11 cellular contexts compared by ENCODE assay signal in the genomic region with DNA sequence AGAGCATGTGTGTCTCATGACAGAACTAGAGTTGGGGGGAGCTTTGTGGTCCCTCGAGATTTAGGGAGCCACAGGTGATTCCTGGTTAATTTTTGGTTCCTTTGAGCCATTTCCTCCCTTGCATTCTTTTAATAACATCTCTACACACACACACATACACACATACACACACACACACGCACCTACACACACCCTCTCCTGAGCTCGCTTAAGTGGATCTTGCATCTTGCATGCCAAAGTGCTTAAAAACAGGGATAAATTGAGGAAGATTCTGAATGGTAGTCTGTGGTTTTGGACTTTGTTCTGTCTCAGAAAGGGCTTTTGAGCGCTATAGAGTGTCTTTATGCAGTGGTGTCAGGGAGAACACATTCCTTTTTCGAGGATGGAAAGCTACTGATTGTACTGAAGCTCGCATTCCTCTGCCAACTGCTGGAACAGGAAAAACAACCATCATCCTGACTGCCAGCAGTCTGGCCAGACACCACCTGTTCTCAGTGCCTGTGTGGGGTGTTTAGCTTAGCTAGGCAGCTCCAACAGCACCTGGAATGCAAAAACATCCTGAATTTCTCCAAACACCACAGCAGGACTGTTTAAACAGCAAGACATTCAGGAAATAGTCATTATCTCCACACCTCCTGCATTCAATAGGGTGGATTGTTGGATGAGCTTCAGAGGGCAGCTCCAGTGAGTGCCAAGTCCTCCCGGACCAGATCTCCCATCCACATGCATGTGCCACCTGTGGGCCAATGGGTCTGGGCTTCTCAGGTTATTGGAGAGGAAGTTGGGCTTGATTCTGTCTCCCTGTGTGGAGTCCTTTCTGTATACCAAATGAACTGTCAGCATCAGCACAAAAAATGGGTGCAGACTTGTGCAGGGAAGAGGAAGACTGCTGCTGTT. TPM values are rescaled to one million over a fixed set of nuclear protein-coding genes. Genes with fewer than 3 reads are reported as not detected.
DNase-seq lines count a peak whose midpoint lies in the region; TF ChIP-seq lines count a peak whose summit lies in the region.
"Had no signal": no experiment of that assay in that cellular context is flagged by ENCODE, and none has a peak within 500 bp of the region (broad histone marks: within the 10 kb centered on the region; RNA-seq: fewer than 3 reads in every experiment).

No MANE protein-coding gene starts in this region.

- no peaks in the 10 kb centered on the region for H3K9me3 ChIP-seq in skeletal muscle satellite cell (replicated peaks; ENCODE audit: low read length)

- H3K36me3 Mint-ChIP-seq in activated CD4-positive, alpha-beta T cell treated with anti-CD3 and anti-CD28 coated beads, Interleukin-2, amount 10 ng/mL, durations not matched to agents 24 days and 14 days (ENCODE audit: low read depth): no peaks in the 10 kb centered on the region

- no peak overlapping the region for H3K4me3 Mint-ChIP-seq in activated CD4-positive, alpha-beta T cell treated with anti-CD3 and anti-CD28 coated beads, Interleukin-2, amount 10 ng/mL, durations not matched to agents 24 days and 14 days

- DNase-seq in NCI-H1417 treated with DMSO at 0.1 percent for 48 hours (lab: John Stamatoyannopoulos, UW): peak; percentile 13
- DNase-seq in iPS-NIHi7 (ENCODE audit: extremely low spot score): peak; percentile 28
- no peak for DNase-seq in activated CD4-positive, alpha-beta T cell treated with anti-CD3 and anti-CD28 coated beads, Interleukin-2, amount 10 ng/mL, durations not matched to agents 24 days and 14 days
- DNase-seq in NAMALWA (ENCODE audit: low spot score): no peak
- DNase-seq in activated gamma-delta T cell treated with Interleukin-2 at 50 U/mL for 16 hours: no peak
- DNase-seq: central memory CD4-positive, alpha-beta T cell; EL; NCI-H2227 treated with DMSO at 0.1 percent for 48 hours; SW 1271 had no signal

- no peaks in the 10 kb centered on the region for H3K4me1 Mint-ChIP-seq in activated CD4-positive, alpha-beta T cell treated with anti-CD3 and anti-CD28 coated beads, Interleukin-2, amount 10 ng/mL, durations not matched to agents 24 days and 14 days

- H3K27ac ChIP-seq in VCaP: peak overlapping the region; percentile 84

- H3K9ac ChIP-seq in skeletal muscle satellite cell (ENCODE audit: low read depth, low read length): no peak overlapping the region

- peaks cover 4% of the 10 kb centered on the region for H3K27me3 Mint-ChIP-seq in activated CD4-positive, alpha-beta T cell treated with anti-CD3 and anti-CD28 coated beads, Interleukin-2, amount 10 ng/mL, durations not matched to agents 24 days and 14 days

- intact Hi-C loops in activated CD4-positive, alpha-beta T cell treated with anti-CD3 and anti-CD28 coated beads, Interleukin-2, amount 10 ng/mL, durations not matched to agents 24 days and 14 days (cut with micrococcal nuclease): no loop called here

- H3K4me1 ChIP-seq in skeletal muscle satellite cell (ENCODE audit: control insufficient read depth, insufficient read depth, low read length): peaks cover 28% of the 10 kb centered on the region

- H3K4me3 ChIP-seq in skeletal muscle satellite cell (ENCODE audit: low read length): no peak overlapping the region

- no peak for TF ChIP-seq CTCF in VCaP (conservative IDR thresholded peaks at IDR 0.05)

- H3K36me3 ChIP-seq in skeletal muscle satellite cell (ENCODE audit: insufficient read depth, low read length): no peaks in the 10 kb centered on the region

- H3K9me3 Mint-ChIP-seq in activated CD4-positive, alpha-beta T cell treated with anti-CD3 and anti-CD28 coated beads, Interleukin-2, amount 10 ng/mL, durations not matched to agents 24 days and 14 days: peaks cover 2% of the 10 kb centered on the region

- H3K27ac Mint-ChIP-seq in activated CD4-positive, alpha-beta T cell treated with anti-CD3 and anti-CD28 coated beads, Interleukin-2, amount 10 ng/mL, durations not matched to agents 24 days and 14 days: no peak overlapping the region

- H3K4me2 ChIP-seq in skeletal muscle satellite cell (ENCODE audit: low read length): peak overlapping the region; percentile 6

- H3K27me3 ChIP-seq in skeletal muscle satellite cell (ENCODE audit: control insufficient read depth, insufficient read depth, low read length): no peaks in the 10 kb centered on the region

RNA-seq across cellular contexts. Expression of gene IGFBP7, which starts 21.9 kb away (rescaled TPM):
- 29.9 and 36.7 TPM in 2 replicates for total RNA-seq in skeletal muscle satellite cell (2012; rRNA removed)
- total RNA-seq in activated CD4-positive, alpha-beta T cell treated with anti-CD3 and anti-CD28 coated beads, Interleukin-2, amount 10 ng/mL, durations not matched to agents 24 days and 14 days: not detected in 2 replicates

Comparison
In these comparisons a context has a peak if more than half of its experiments do, and no peak if none do; other contexts are left out.
1. DNase-seq: peak in NCI-H1417 treated with DMSO at 0.1 percent for 48 hours (single experiment) and iPS-NIHi7 (single experiment); none in activated CD4-positive, alpha-beta T cell treated with anti-CD3 and anti-CD28 coated beads, Interleukin-2, amount 10 ng/mL, durations not matched to agents 24 days and 14 days (single experiment), NAMALWA (single experiment) and activated gamma-delta T cell treated with Interleukin-2 at 50 U/mL for 16 hours (single experiment).